In the genomic region with DNA sequence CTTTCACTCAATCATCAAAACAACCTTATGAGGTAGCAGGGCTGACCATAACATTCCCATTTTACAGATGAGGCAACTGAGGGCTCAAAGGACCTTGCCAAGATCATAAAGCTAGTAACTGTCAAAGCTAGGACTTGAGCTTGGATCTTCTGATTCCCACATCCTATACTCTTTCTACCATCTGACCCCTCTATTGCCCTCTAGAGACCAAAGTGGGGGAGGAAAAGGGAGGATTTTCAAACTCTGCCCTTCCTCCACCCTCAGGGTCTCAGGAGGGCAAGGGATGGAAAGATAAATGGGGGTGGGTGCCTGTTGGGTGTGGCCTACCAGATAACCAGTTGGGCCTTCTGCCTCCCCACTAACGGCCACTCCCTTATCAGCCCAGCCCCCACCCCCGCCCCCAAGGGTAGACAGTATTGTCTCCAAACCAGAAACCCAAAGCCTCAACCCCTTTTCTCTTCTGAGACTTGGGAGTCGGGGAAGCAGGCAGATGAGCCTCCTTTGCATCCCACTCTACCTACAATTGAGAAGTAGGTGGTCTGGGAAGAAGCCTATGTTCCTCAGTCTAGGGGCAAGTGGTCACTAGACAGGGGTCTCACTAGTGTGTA, we compare ENCODE assay signal across 11 cellular contexts. TPM values are rescaled to one million over a fixed set of nuclear protein-coding genes. Genes with fewer than 3 reads are reported as not detected.
DNase-seq lines count a peak whose midpoint lies in the region; ATAC-seq and TF ChIP-seq lines count a peak whose summit lies in the region.
"Had no signal": no experiment of that assay in that cellular context is flagged by ENCODE, and none has a peak within 500 bp of the region (broad histone marks: within the 10 kb centered on the region; RNA-seq: fewer than 3 reads in every experiment).

No MANE protein-coding gene starts in this region.

- H3K27me3 ChIP-seq in skeletal muscle satellite cell (ENCODE audit: control insufficient read depth, insufficient read depth, low read length) (no peaks in the 10 kb centered on the region), stomach (no peaks in the 10 kb centered on the region)
- H3K27me3 ChIP-seq: dorsolateral prefrontal cortex, ovary had no signal

- no peak overlapping the region for H3K27ac ChIP-seq in stomach

- peaks cover 38% of the 10 kb centered on the region for H3K36me3 ChIP-seq in skeletal muscle satellite cell (ENCODE audit: insufficient read depth, low read length)
- peaks cover 44 to 46% (median 45%) of the 10 kb centered on the region in 4 donors for H3K36me3 ChIP-seq in stomach
- H3K36me3 ChIP-seq: ovary had no signal

- H3K9me3 Mint-ChIP-seq in activated CD4-positive, alpha-beta memory T cell treated with anti-CD3 and anti-CD28 coated beads, Interleukin-2, amount 10 ng/mL, durations not matched to agents 7 days and 5 days: no peaks in the 10 kb centered on the region
- no peaks in the 10 kb centered on the region for H3K9me3 Mint-ChIP-seq in activated CD4-positive, alpha-beta memory T cell treated with anti-CD3 and anti-CD28 coated beads for 36 hours
- H3K9me3 Mint-ChIP-seq in endothelial cell (ENCODE audit: unreplicated experiment): no peaks in the 10 kb centered on the region

- TF ChIP-seq POLR2A in stomach (IDR thresholded peaks at IDR 0.05): no peak

- peaks cover 30% of the 10 kb centered on the region for H3K4me1 ChIP-seq in skeletal muscle satellite cell (ENCODE audit: control insufficient read depth, insufficient read depth, low read length)
- peaks cover 44 to 54% (median 50%) of the 10 kb centered on the region in 4 donors for H3K4me1 ChIP-seq in stomach

- WGBS in stomach, 5 donors: 30 to 67% (median 53%) methylated on average over 2 to 3 of the region's 3 CpGs

- CTCF ChIA-PET in activated CD4-positive, alpha-beta memory T cell treated with anti-CD3 and anti-CD28 coated beads, Interleukin-2, amount 10 ng/mL, durations not matched to agents 7 days and 5 days (lab: Charles Lee): interaction anchor here (0.8 to 3.6 kb wide), 4 partner anchors 20 to 272 kb away, joined by 3 to 12 read pairs (median 4); a partner anchor contains a TSS
- CTCF ChIA-PET in activated CD4-positive, alpha-beta memory T cell treated with anti-CD3 and anti-CD28 coated beads for 36 hours (lab: Charles Lee): interaction anchor here (0.6 to 2.5 kb wide), 5 partner anchors 21 to 271 kb away, joined by 3 to 11 read pairs (median 3); a partner anchor contains a TSS

- DNase-seq in activated CD4-positive, alpha-beta memory T cell treated with anti-CD3 and anti-CD28 coated beads, Interleukin-2, amount 10 ng/mL, durations not matched to agents 7 days and 5 days: no peak
- DNase-seq in activated CD4-positive, alpha-beta memory T cell treated with anti-CD3 and anti-CD28 coated beads for 36 hours: no peak
- DNase-seq in OCI-M2 (lab: John Stamatoyannopoulos, UW; ENCODE audit: unreplicated experiment) (peak; percentile 91), endothelial cell (ENCODE audit: low spot score) (no peak), nucleus accumbens (lab: John Stamatoyannopoulos, UW) (no peak), stomach (no peak)
- DNase-seq: dorsolateral prefrontal cortex; ovary; stimulated activated naive CD4-positive, alpha-beta T cell treated with Interleukin-2 at 50 U/mL for 16 hours had no signal

- peaks cover 44% of the 10 kb centered on the region for H3K4me1 Mint-ChIP-seq in activated CD4-positive, alpha-beta memory T cell treated with anti-CD3 and anti-CD28 coated beads, Interleukin-2, amount 10 ng/mL, durations not matched to agents 7 days and 5 days
- H3K4me1 Mint-ChIP-seq in activated CD4-positive, alpha-beta memory T cell treated with anti-CD3 and anti-CD28 coated beads for 36 hours (ENCODE audit: low read depth): peaks cover 40% of the 10 kb centered on the region
- H3K4me1 Mint-ChIP-seq in endothelial cell (ENCODE audit: unreplicated experiment): peaks cover 60% of the 10 kb centered on the region

- H3K27me3 Mint-ChIP-seq in activated CD4-positive, alpha-beta memory T cell treated with anti-CD3 and anti-CD28 coated beads, Interleukin-2, amount 10 ng/mL, durations not matched to agents 7 days and 5 days: no peaks in the 10 kb centered on the region
- H3K27me3 Mint-ChIP-seq in activated CD4-positive, alpha-beta memory T cell treated with anti-CD3 and anti-CD28 coated beads for 36 hours: no peaks in the 10 kb centered on the region
- peaks cover 17% of the 10 kb centered on the region for H3K27me3 Mint-ChIP-seq in endothelial cell (ENCODE audit: unreplicated experiment)

- H3K9me3 ChIP-seq in skeletal muscle satellite cell (replicated peaks; ENCODE audit: low read length): no peaks in the 10 kb centered on the region
- H3K9me3 ChIP-seq in stomach: no peaks in the 10 kb centered on the region
- H3K9me3 ChIP-seq: ovary had no signal

- H3K9ac ChIP-seq in skeletal muscle satellite cell (ENCODE audit: low read depth, low read length): peak overlapping the region; percentile 89

- TF ChIP-seq CTCF in endothelial cell (IDR thresholded peaks at IDR 0.05; ENCODE audit: unreplicated experiment) (no peak), stomach (IDR thresholded peaks at IDR 0.05) (no peak)

- peak overlapping the region; percentile 97 for H3K4me2 ChIP-seq in skeletal muscle satellite cell (ENCODE audit: low read length)

- intact Hi-C loops in activated CD4-positive, alpha-beta memory T cell treated with anti-CD3 and anti-CD28 coated beads for 36 hours (cut with micrococcal nuclease): no loop called here
- intact Hi-C loops in stomach (cut with DNase I; ENCODE audit: low total_unique reads): no loop called here

- H3K4me3 ChIP-seq in skeletal muscle satellite cell (ENCODE audit: low read length) (no peak overlapping the region), stomach (peak overlapping the region in 1 of 4 donors; percentile 83)
- H3K4me3 ChIP-seq: ovary had no signal

- peaks cover 46% of the 10 kb centered on the region for H3K36me3 Mint-ChIP-seq in activated CD4-positive, alpha-beta memory T cell treated with anti-CD3 and anti-CD28 coated beads, Interleukin-2, amount 10 ng/mL, durations not matched to agents 7 days and 5 days (ENCODE audit: low read depth)
- peaks cover 32% of the 10 kb centered on the region for H3K36me3 Mint-ChIP-seq in activated CD4-positive, alpha-beta memory T cell treated with anti-CD3 and anti-CD28 coated beads for 36 hours
- H3K36me3 Mint-ChIP-seq in endothelial cell (ENCODE audit: low read depth, unreplicated experiment): peaks cover 42% of the 10 kb centered on the region

- H3K27ac Mint-ChIP-seq in activated CD4-positive, alpha-beta memory T cell treated with anti-CD3 and anti-CD28 coated beads, Interleukin-2, amount 10 ng/mL, durations not matched to agents 7 days and 5 days: no peak overlapping the region
- H3K27ac Mint-ChIP-seq in activated CD4-positive, alpha-beta memory T cell treated with anti-CD3 and anti-CD28 coated beads for 36 hours: no peak overlapping the region
- no peak overlapping the region for H3K27ac Mint-ChIP-seq in endothelial cell (ENCODE audit: unreplicated experiment)

- TF ChIP-seq EP300 in stomach (IDR thresholded peaks at IDR 0.05): no peak

- POLR2A ChIA-PET in activated CD4-positive, alpha-beta memory T cell treated with anti-CD3 and anti-CD28 coated beads, Interleukin-2, amount 10 ng/mL, durations not matched to agents 7 days and 5 days (lab: Charles Lee): interaction anchor here (1.0 to 4.1 kb wide), 3 partner anchors 10 to 254 kb away, joined by 3 to 19 read pairs (median 4); no protein-coding TSS in a partner anchor
- POLR2A ChIA-PET in activated CD4-positive, alpha-beta memory T cell treated with anti-CD3 and anti-CD28 coated beads for 36 hours (lab: Charles Lee): no interaction called here

- ATAC-seq in GM21360 (IDR thresholded peaks at IDR 0.05; ENCODE audit: unreplicated experiment): no peak

- H3K4me3 Mint-ChIP-seq in activated CD4-positive, alpha-beta memory T cell treated with anti-CD3 and anti-CD28 coated beads, Interleukin-2, amount 10 ng/mL, durations not matched to agents 7 days and 5 days: peak overlapping the region; percentile 76
- H3K4me3 Mint-ChIP-seq in activated CD4-positive, alpha-beta memory T cell treated with anti-CD3 and anti-CD28 coated beads for 36 hours: no peak overlapping the region
- peak overlapping the region; percentile 95 for H3K4me3 Mint-ChIP-seq in endothelial cell (ENCODE audit: unreplicated experiment)

RNA-seq across cellular contexts. Expression of a gene that starts 7.9 kb away (rescaled TPM):
- total RNA-seq in activated CD4-positive, alpha-beta memory T cell treated with anti-CD3 and anti-CD28 coated beads, Interleukin-2, amount 10 ng/mL, durations not matched to agents 7 days and 5 days: 10 to 100 TPM; 81.3 to 83.1 TPM
- 10 to 100 TPM; 48.1 to 48.8 TPM for total RNA-seq in activated CD4-positive, alpha-beta memory T cell treated with anti-CD3 and anti-CD28 coated beads for 36 hours
- total RNA-seq in endothelial cell (ENCODE audit: unreplicated experiment) (160 TPM), stomach (10 to 100 TPM; 24.2 to 43.7 (median 34.4) TPM)
- total RNA-seq in skeletal muscle satellite cell (2012; rRNA removed): 17.5 and 30.4 TPM in 2 replicates
- polyA plus RNA-seq in stomach: 10 to 100 TPM; 20.4 to 28.3 (median 22.3) TPM

RNA-seq across cellular contexts. Expression of a gene that starts 20.5 kb away (rescaled TPM):
- 10 to 100 TPM; 32.5 to 35.8 TPM for total RNA-seq in activated CD4-positive, alpha-beta memory T cell treated with anti-CD3 and anti-CD28 coated beads, Interleukin-2, amount 10 ng/mL, durations not matched to agents 7 days and 5 days
- total RNA-seq in activated CD4-positive, alpha-beta memory T cell treated with anti-CD3 and anti-CD28 coated beads for 36 hours: 10 to 100 TPM; 59.1 to 65.9 TPM
- total RNA-seq in endothelial cell (ENCODE audit: unreplicated experiment) (29.9 TPM), stomach (10 to 100 TPM; 11.7 to 37.3 (median 17.9) TPM)
- 19.2 and 20.0 TPM in 2 replicates for total RNA-seq in skeletal muscle satellite cell (2012; rRNA removed)
- 10 to 100 TPM; 10.4 to 15.8 (median 13.0) TPM for polyA plus RNA-seq in stomach

RNA-seq across cellular contexts. Expression of a gene that starts 39.9 kb away (rescaled TPM):
- total RNA-seq in activated CD4-positive, alpha-beta memory T cell treated with anti-CD3 and anti-CD28 coated beads, Interleukin-2, amount 10 ng/mL, durations not matched to agents 7 days and 5 days: 10 to 100 TPM; 57.0 to 64.3 TPM
- total RNA-seq in activated CD4-positive, alpha-beta memory T cell treated with anti-CD3 and anti-CD28 coated beads for 36 hours: 100 to 1,000 TPM; 165 to 168 TPM
- total RNA-seq in endothelial cell (ENCODE audit: unreplicated experiment) (43.2 TPM), stomach (10 to 100 TPM in 4 of 5 donors, 1 to 10 TPM in 1; 9.8 to 73.7 (median 55.6) TPM)
- 59.0 and 74.8 TPM in 2 replicates for total RNA-seq in skeletal muscle satellite cell (2012; rRNA removed)
- 10 to 100 TPM; 21.2 to 35.1 (median 27.5) TPM for polyA plus RNA-seq in stomach

RNA-seq across cellular contexts. Expression of a gene that starts 47.2 kb away (rescaled TPM):
- 10 to 100 TPM; 24.7 to 25.7 TPM for total RNA-seq in activated CD4-positive, alpha-beta memory T cell treated with anti-CD3 and anti-CD28 coated beads, Interleukin-2, amount 10 ng/mL, durations not matched to agents 7 days and 5 days
- 10 to 100 TPM; 22.3 TPM for total RNA-seq in activated CD4-positive, alpha-beta memory T cell treated with anti-CD3 and anti-CD28 coated beads for 36 hours
- total RNA-seq in endothelial cell (ENCODE audit: unreplicated experiment): 25.1 TPM
- total RNA-seq in skeletal muscle satellite cell (2012; rRNA removed): 38.7 and 40.8 TPM in 2 replicates
- total RNA-seq in stomach: 10 to 100 TPM in 3 of 5 donors, 1 to 10 TPM in 2; 7.0 to 42.4 (median 14.0) TPM
- 10 to 100 TPM; 10.3 to 10.7 (median 10.6) TPM for polyA plus RNA-seq in stomach

RNA-seq across cellular contexts. Expression of a gene that starts 56.3 kb away (rescaled TPM):
- 10 to 100 TPM; 22.8 to 23.9 TPM for total RNA-seq in activated CD4-positive, alpha-beta memory T cell treated with anti-CD3 and anti-CD28 coated beads, Interleukin-2, amount 10 ng/mL, durations not matched to agents 7 days and 5 days
- total RNA-seq in activated CD4-positive, alpha-beta memory T cell treated with anti-CD3 and anti-CD28 coated beads for 36 hours: 10 to 100 TPM; 16.1 to 18.8 TPM
- total RNA-seq in endothelial cell (ENCODE audit: unreplicated experiment): 20.5 TPM
- total RNA-seq in skeletal muscle satellite cell (2012; rRNA removed): 6.6 and 7.2 TPM in 2 replicates
- total RNA-seq in stomach: 10 to 100 TPM in 4 of 5 donors, 1 to 10 TPM in 1; 3.5 to 29.0 (median 18.2) TPM
- polyA plus RNA-seq in stomach: 10 to 100 TPM; 10.1 to 18.1 (median 10.1) TPM
